In the genomic region with DNA sequence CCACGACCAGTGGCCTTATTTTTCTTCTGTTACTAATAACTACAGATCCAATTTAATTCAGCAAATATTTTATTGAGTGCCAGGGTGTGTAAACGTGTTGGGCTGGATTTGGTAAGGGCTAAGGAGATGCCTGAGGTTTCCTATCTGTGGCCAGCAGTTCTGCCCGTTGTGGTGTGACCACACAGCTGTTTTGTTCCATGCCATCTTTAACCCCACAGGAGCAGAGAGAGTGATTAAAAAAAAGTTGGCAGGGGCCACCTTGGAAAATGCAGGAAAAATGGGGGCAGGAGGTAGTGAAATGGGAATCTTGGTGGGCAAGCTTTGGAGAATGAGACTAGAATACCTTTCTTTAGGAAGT, we compare ENCODE assay signal across 10 cellular contexts. TPM values are rescaled to one million over a fixed set of nuclear protein-coding genes. Genes with fewer than 3 reads are reported as not detected.
A peak's percentile ranks its signal among the peaks of the same experiment; 100 is the strongest.
DNase-seq lines count a peak whose midpoint lies in the region; ATAC-seq, FAIRE-seq and TF ChIP-seq lines count a peak whose summit lies in the region.
"Had no signal": no experiment of that assay in that cellular context is flagged by ENCODE, and none has a peak within 500 bp of the region (broad histone marks: within the 10 kb centered on the region; RNA-seq: fewer than 3 reads in every experiment).

No MANE protein-coding gene starts in this region.

- FAIRE-seq in kidney (lab: Jason Lieb, UNC): no peak

- no peaks in the 10 kb centered on the region for H3K36me3 ChIP-seq in OCI-LY3 (replicated peaks; ENCODE audit: low read depth, low read length)
- H3K36me3 ChIP-seq in colonic mucosa: no peaks in the 10 kb centered on the region
- no peaks in the 10 kb centered on the region for H3K36me3 ChIP-seq in kidney (ENCODE audit: control insufficient read depth in 1 of 2, insufficient read depth in 2 of 2, low read length in 2 of 2)

- no peak overlapping the region for H2AFZ ChIP-seq in OCI-LY3 (ENCODE audit: low read depth, low read length)

- peak overlapping the region; percentile 89 for H3K27ac Mint-ChIP-seq in activated CD4-positive, alpha-beta T cell treated with anti-CD3 and anti-CD28 coated beads, Interleukin-2, amount 10 ng/mL, durations not matched to agents 24 days and 14 days
- peak overlapping the region; percentile 94 to 97 for H3K27ac Mint-ChIP-seq in stimulated activated naive CD8-positive, alpha-beta T cell treated with anti-CD3 and anti-CD28 coated beads, Interleukin-15, amount 100 ng/mL, for 72 hours
- H3K27ac Mint-ChIP-seq: WTC11 had no signal

- no peak for ATAC-seq in stimulated activated naive CD8-positive, alpha-beta T cell treated with anti-CD3 and anti-CD28 coated beads, Interleukin-15, amount 100 ng/mL, for 72 hours
- ATAC-seq: WTC11 had no signal

- no peaks in the 10 kb centered on the region for H4K20me1 ChIP-seq in OCI-LY3 (ENCODE audit: insufficient read depth, low read length)

- intact Hi-C loops in activated CD4-positive, alpha-beta T cell treated with anti-CD3 and anti-CD28 coated beads, Interleukin-2, amount 10 ng/mL, durations not matched to agents 24 days and 14 days (cut with micrococcal nuclease): loop anchor here (2.0 to 5.0 kb wide), 4 partner anchors 229 to 741 kb away; a partner anchor contains a TSS
- intact Hi-C loops in colonic mucosa (cut with DNase I): loop anchor here (5.0 kb wide), 1 partner anchor 139 kb away; no protein-coding TSS in a partner anchor
- intact Hi-C loops in kidney (cut with DNase I): no loop called here

- no peaks in the 10 kb centered on the region for H3K79me2 ChIP-seq in OCI-LY3 (ENCODE audit: low read length)

- H3K4me1 ChIP-seq in OCI-LY3 (ENCODE audit: low read length) (peaks cover 43% of the 10 kb centered on the region), colonic mucosa (no peaks in the 10 kb centered on the region), kidney (ENCODE audit: control insufficient read depth in 1 of 2, insufficient read depth in 1 of 2, low read depth in 1 of 2, low read length in 2 of 2) (no peaks in the 10 kb centered on the region)

- TF ChIP-seq CTCF in OCI-LY3 (IDR thresholded peaks at IDR 0.05; ENCODE audit: low read depth, low read length): no peak
- no peak for TF ChIP-seq CTCF in colonic mucosa (IDR thresholded peaks at IDR 0.05)
- no peak for TF ChIP-seq CTCF in kidney (IDR thresholded peaks at IDR 0.05; ENCODE audit: borderline replicate concordance, extremely low read depth, insufficient read depth)

- H3K9me3 ChIP-seq in OCI-LY3 (ENCODE audit: insufficient read depth, low read length) (no peaks in the 10 kb centered on the region), colonic mucosa (no peaks in the 10 kb centered on the region), kidney (ENCODE audit: control insufficient read depth in 1 of 2, low read length in 2 of 2) (no peaks in the 10 kb centered on the region)

- no peak overlapping the region for H3K9ac ChIP-seq in OCI-LY3 (ENCODE audit: low read length)
- peak overlapping the region; percentile 7 to 45 for H3K9ac ChIP-seq in colonic mucosa (ENCODE audit: low read depth in 2 of 2, low read length in 2 of 2)
- no peak overlapping the region for H3K9ac ChIP-seq in kidney (ENCODE audit: low read length in 2 of 2)

- H3K9me3 Mint-ChIP-seq in activated CD4-positive, alpha-beta T cell treated with anti-CD3 and anti-CD28 coated beads, Interleukin-2, amount 10 ng/mL, durations not matched to agents 24 days and 14 days: no peaks in the 10 kb centered on the region
- H3K9me3 Mint-ChIP-seq in stimulated activated naive CD8-positive, alpha-beta T cell treated with anti-CD3 and anti-CD28 coated beads, Interleukin-15, amount 100 ng/mL, for 72 hours: no peaks in the 10 kb centered on the region
- H3K9me3 Mint-ChIP-seq: WTC11 had no signal

- H3K4me3 ChIP-seq in OCI-LY3 (ENCODE audit: low read length): no peak overlapping the region
- H3K4me3 ChIP-seq in colonic mucosa: peak overlapping the region; percentile 37
- no peak overlapping the region for H3K4me3 ChIP-seq in kidney (ENCODE audit: low read length in 2 of 2)

- no peaks in the 10 kb centered on the region for H3K27me3 Mint-ChIP-seq in activated CD4-positive, alpha-beta T cell treated with anti-CD3 and anti-CD28 coated beads, Interleukin-2, amount 10 ng/mL, durations not matched to agents 24 days and 14 days
- H3K27me3 Mint-ChIP-seq in stimulated activated naive CD8-positive, alpha-beta T cell treated with anti-CD3 and anti-CD28 coated beads, Interleukin-15, amount 100 ng/mL, for 72 hours: no peaks in the 10 kb centered on the region

- H3K4me2 ChIP-seq in OCI-LY3 (ENCODE audit: low read length): peak overlapping the region; percentile 46; the same call in 1 of the 2 replicates

- H3K4me1 Mint-ChIP-seq in activated CD4-positive, alpha-beta T cell treated with anti-CD3 and anti-CD28 coated beads, Interleukin-2, amount 10 ng/mL, durations not matched to agents 24 days and 14 days: peaks cover 50% of the 10 kb centered on the region
- H3K4me1 Mint-ChIP-seq in stimulated activated naive CD8-positive, alpha-beta T cell treated with anti-CD3 and anti-CD28 coated beads, Interleukin-15, amount 100 ng/mL, for 72 hours: peaks cover 31% of the 10 kb centered on the region

- H3K27me3 ChIP-seq in OCI-LY3 (ENCODE audit: low read depth, low read length) (no peaks in the 10 kb centered on the region), colonic mucosa (no peaks in the 10 kb centered on the region)

- H3K36me3 Mint-ChIP-seq in activated CD4-positive, alpha-beta T cell treated with anti-CD3 and anti-CD28 coated beads, Interleukin-2, amount 10 ng/mL, durations not matched to agents 24 days and 14 days (ENCODE audit: low read depth): peaks cover 15% of the 10 kb centered on the region
- H3K36me3 Mint-ChIP-seq: WTC11 had no signal

- peak overlapping the region; percentile 89 for H3K4me3 Mint-ChIP-seq in activated CD4-positive, alpha-beta T cell treated with anti-CD3 and anti-CD28 coated beads, Interleukin-2, amount 10 ng/mL, durations not matched to agents 24 days and 14 days
- H3K4me3 Mint-ChIP-seq in stimulated activated naive CD8-positive, alpha-beta T cell treated with anti-CD3 and anti-CD28 coated beads, Interleukin-15, amount 100 ng/mL, for 72 hours: peak overlapping the region; percentile 86 to 99
- H3K4me3 Mint-ChIP-seq: WTC11 had no signal

- no peak overlapping the region for H3K27ac ChIP-seq in OCI-LY3 (ENCODE audit: low read length)
- peak overlapping the region; percentile 90 for H3K27ac ChIP-seq in colonic mucosa
- H3K27ac ChIP-seq in kidney (ENCODE audit: low read depth in 2 of 2, low read length in 2 of 2): no peak overlapping the region

- DNase-seq in activated CD4-positive, alpha-beta T cell treated with anti-CD3 and anti-CD28 coated beads, Interleukin-2, amount 10 ng/mL, durations not matched to agents 24 days and 14 days: peak; percentile 77
- DNase-seq in activated CD4-positive, alpha-beta T cell treated with anti-CD3 and anti-CD28 coated beads for 1 hour: no peak
- DNase-seq in colonic mucosa: no peak
- DNase-seq in stimulated activated naive CD8-positive, alpha-beta T cell treated with anti-CD3 and anti-CD28 coated beads, Interleukin-15, amount 100 ng/mL, for 72 hours: peak in 1 of 2 donors; percentile 39
- no peak for DNase-seq in NCI-H526 treated with DMSO at 0.1 percent for 48 hours (lab: John Stamatoyannopoulos, UW)
- no peak for DNase-seq in D341Med (ENCODE audit: low spot score)
- DNase-seq in kidney: no peak
- DNase-seq: NCI-H1930 had no signal

RNA-seq across cellular contexts. Expression of a gene that starts 1.1 kb away (rescaled TPM):
- 41.2 and 41.4 TPM in 2 replicates for total RNA-seq in activated CD4-positive, alpha-beta T cell treated with anti-CD3 and anti-CD28 coated beads, Interleukin-2, amount 10 ng/mL, durations not matched to agents 24 days and 14 days
- 100 to 1,000 TPM; 246 to 715 TPM for total RNA-seq in colonic mucosa
- 10.3 TPM for total RNA-seq in kidney
- 3.6 TPM for polyA plus RNA-seq in kidney (ENCODE audit: insufficient read depth, low read depth, low replicate concordance)

Comparison
In these comparisons a context has a peak if more than half of its experiments do, and no peak if none do; other contexts are left out.
1. H3K9ac ChIP-seq: peak in colonic mucosa (2 of 2); none in OCI-LY3 (single experiment) and kidney (0 of 2).